1 cellular context compared by ENCODE assay signal in the genomic region with DNA sequence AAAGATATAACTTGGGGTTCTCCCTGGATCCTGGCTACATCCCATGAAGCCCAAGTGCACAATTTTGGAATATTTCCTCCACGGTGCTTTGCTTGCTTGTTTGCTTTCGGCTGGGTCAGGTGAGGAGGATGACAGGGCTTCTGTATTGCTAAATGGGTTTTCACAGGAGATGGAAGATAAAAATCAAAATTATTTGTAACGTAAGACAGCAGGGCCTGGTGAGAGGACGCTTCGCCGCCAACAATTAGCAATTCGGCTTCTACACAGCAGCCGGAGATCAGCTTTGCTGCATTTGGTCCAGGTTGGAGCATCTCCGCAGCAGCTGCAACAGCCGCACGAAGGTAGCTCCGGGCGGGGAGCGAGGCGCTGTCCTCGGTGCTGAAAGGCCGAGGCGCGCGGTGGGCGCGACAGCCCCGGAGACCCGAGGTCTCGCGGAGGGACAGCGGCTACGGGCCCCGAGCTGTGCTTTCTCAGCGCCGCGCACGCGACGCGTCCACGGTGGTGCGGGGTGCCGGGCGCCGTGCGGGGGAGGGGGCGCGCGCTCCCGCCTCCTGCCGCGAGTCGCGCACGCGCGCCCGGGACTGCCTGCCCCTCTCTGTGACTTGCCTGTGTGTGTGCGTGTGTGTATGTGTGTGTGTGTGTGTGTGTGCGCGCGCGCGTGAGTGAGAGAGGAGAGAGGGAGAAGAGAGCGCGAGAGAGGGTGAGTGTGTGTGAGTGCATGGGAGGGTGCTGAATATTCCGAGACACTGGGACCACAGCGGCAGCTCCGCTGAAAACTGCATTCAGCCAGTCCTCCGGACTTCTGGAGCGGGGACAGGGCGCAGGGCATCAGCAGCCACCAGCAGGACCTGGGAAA.
TF ChIP-seq lines count a peak whose summit lies in the region.

A gene (plus strand): TSS at position 703 of the 856 bp plus-strand sequence. CDS start 315 bp downstream, outside the sequence.

TF ChIP-seq in SK-N-SH treated with all-trans-retinoic acid at 6 μM for 48 hours, 23 proteins besides CTCF, POLR2A, EP300 and RAD21 (continued from another document):
- TF ChIP-seq, protein P1, sequence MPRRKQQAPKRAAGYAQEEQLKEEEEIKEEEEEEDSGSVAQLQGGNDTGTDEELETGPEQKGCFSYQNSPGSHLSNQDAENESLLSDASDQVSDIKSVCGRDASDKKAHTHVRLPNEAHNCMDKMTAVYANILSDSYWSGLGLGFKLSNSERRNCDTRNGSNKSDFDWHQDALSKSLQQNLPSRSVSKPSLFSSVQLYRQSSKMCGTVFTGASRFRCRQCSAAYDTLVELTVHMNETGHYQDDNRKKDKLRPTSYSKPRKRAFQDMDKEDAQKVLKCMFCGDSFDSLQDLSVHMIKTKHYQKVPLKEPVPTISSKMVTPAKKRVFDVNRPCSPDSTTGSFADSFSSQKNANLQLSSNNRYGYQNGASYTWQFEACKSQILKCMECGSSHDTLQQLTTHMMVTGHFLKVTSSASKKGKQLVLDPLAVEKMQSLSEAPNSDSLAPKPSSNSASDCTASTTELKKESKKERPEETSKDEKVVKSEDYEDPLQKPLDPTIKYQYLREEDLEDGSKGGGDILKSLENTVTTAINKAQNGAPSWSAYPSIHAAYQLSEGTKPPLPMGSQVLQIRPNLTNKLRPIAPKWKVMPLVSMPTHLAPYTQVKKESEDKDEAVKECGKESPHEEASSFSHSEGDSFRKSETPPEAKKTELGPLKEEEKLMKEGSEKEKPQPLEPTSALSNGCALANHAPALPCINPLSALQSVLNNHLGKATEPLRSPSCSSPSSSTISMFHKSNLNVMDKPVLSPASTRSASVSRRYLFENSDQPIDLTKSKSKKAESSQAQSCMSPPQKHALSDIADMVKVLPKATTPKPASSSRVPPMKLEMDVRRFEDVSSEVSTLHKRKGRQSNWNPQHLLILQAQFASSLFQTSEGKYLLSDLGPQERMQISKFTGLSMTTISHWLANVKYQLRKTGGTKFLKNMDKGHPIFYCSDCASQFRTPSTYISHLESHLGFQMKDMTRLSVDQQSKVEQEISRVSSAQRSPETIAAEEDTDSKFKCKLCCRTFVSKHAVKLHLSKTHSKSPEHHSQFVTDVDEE (CRISPR knock-in tag; IDR thresholded peaks at IDR 0.05), result peak; percentile 91
- TF ChIP-seq CSDC2 (CRISPR knock-in tag; IDR thresholded peaks at IDR 0.05), result peak; percentile 80; the same call in 1 of the 2 replicates
- TF ChIP-seq GLIS3 (CRISPR knock-in tag; IDR thresholded peaks at IDR 0.05), result peak; percentile 25; the same call in 1 of the 2 replicates
- no peak for TF ChIP-seq ESRRG (CRISPR knock-in tag; IDR thresholded peaks at IDR 0.05)
- TF ChIP-seq ZNF565 (CRISPR knock-in tag; conservative IDR thresholded peaks at IDR 0.05; ENCODE audit: low read depth), result peak; percentile 56; the same call in 1 of the 2 replicates
TF ChIP-seq in SK-N-SH treated with all-trans-retinoic acid at 6 μM for 48 hours: peak in this region for 6.
